8 cellular contexts compared by ENCODE assay signal in genomic region chr1:93080424-93080823, GRCh38. TPM values are rescaled to one million over a fixed set of nuclear protein-coding genes. Genes with fewer than 3 reads are reported as not detected.
DNase-seq lines count a peak whose midpoint lies in the region; ATAC-seq lines count a peak whose summit lies in the region.

No MANE protein-coding gene starts in this region.

- H3K4me1 Mint-ChIP-seq in activated naive CD8-positive, alpha-beta T cell (ENCODE audit: low read depth) = peaks cover 50% of the 10 kb centered on the region

- intact Hi-C loops in right cardiac atrium (cut with DNase I) (no loop called here), sciatic nerve (cut with DNase I) (no loop called here)

- H3K27me3 ChIP-seq in right cardiac atrium (ENCODE audit: control insufficient read depth, insufficient read depth) = no peaks in the 10 kb centered on the region

- peak; percentile 51 for ATAC-seq in GM19023 (IDR thresholded peaks at IDR 0.05; ENCODE audit: unreplicated experiment)
- ATAC-seq in HG03135 (IDR thresholded peaks at IDR 0.05; ENCODE audit: unreplicated experiment) = peak; percentile 74
- peak; percentile 38 to 42 for ATAC-seq in right cardiac atrium
- peak; percentile 52 for ATAC-seq in sciatic nerve

- H3K36me3 Mint-ChIP-seq in activated naive CD8-positive, alpha-beta T cell = peaks cover 8% of the 10 kb centered on the region

- H3K9me3 Mint-ChIP-seq in activated naive CD8-positive, alpha-beta T cell (ENCODE audit: low read depth) = no peaks in the 10 kb centered on the region

- peak overlapping the region; percentile 98 for H3K27ac Mint-ChIP-seq in activated naive CD8-positive, alpha-beta T cell

- H3K27ac ChIP-seq in right cardiac atrium (ENCODE audit: low read length) = no peak overlapping the region

- no peaks in the 10 kb centered on the region for H3K9me3 ChIP-seq in right cardiac atrium (ENCODE audit: control insufficient read depth, low read length)

- DNase-seq in Caki2 (ENCODE audit: low read depth) (peak; percentile 49), NCI-H226 (peak; percentile 55), right cardiac atrium (no peak), sciatic nerve (ENCODE audit: low spot score) (no peak), OCI-M2 (lab: John Stamatoyannopoulos, UW; ENCODE audit: unreplicated experiment) (no peak)

- H3K27me3 Mint-ChIP-seq in activated naive CD8-positive, alpha-beta T cell = no peaks in the 10 kb centered on the region

- no peaks in the 10 kb centered on the region for H3K4me1 ChIP-seq in right cardiac atrium (ENCODE audit: control insufficient read depth, insufficient read depth, low read length)

- WGBS in right cardiac atrium = 0% methylated on average over 1 of the region's 1 CpG

- H3K4me3 ChIP-seq in right cardiac atrium (ENCODE audit: low read length) = peak overlapping the region; percentile 69

- in situ Hi-C loops in Caki2 (cut with HindIII; ENCODE audit: low pct_unique_long_range_greater_than_20kb, low sequenced_read_pairs) = no loop called here

- peak overlapping the region; percentile 95 for H3K4me3 Mint-ChIP-seq in activated naive CD8-positive, alpha-beta T cell

RNA-seq across cellular contexts. Expression of gene MTF2, which starts 1.3 kb away (rescaled TPM):
- 3.6 and 5.0 TPM in 2 replicates for total RNA-seq in Caki2 (2014; rRNA removed; shearing (Covaris generic); ENCODE audit: low replicate concordance)
- total RNA-seq in right cardiac atrium (10 to 100 TPM in 2 of 4 donors, 1 to 10 TPM in 2; 9.2 to 10.3 (median 9.7) TPM), sciatic nerve (27.8 TPM)
- polyA plus RNA-seq in right cardiac atrium = 5.0 TPM

Comparison
In these comparisons a context has a peak if more than half of its experiments do, and no peak if none do; other contexts are left out.
1. DNase-seq: peak in Caki2 (single experiment) and NCI-H226 (single experiment); none in right cardiac atrium (0 of 3), sciatic nerve (single experiment) and OCI-M2 (single experiment).
2. Peak in every context shown above with its lines, with median percentiles within 50 percentile points of each other: ATAC-seq.